ENCODE assay signal across 16 cellular contexts in genomic region chr2:217529271-217529670, GRCh38.
"Had no signal": no experiment of that assay in that cellular context is flagged by ENCODE, and none has a peak within 500 bp of the region (broad histone marks: within the 10 kb centered on the region; RNA-seq: fewer than 3 reads in every experiment).

No MANE protein-coding gene starts in this region.

- DNase-seq: colonic mucosa; cortex of kidney; effector CD8-positive, alpha-beta T cell; foreskin keratinocyte; heart left ventricle; hippocampal formation; left cardiac atrium; left lung; left ventricle myocardium superior; lower lobe of right lung; mesenchymal stem cell; midbrain; naive thymus-derived CD4-positive, alpha-beta T cell had no signal

- H3K36me3 ChIP-seq: colonic mucosa, esophagus muscularis mucosa, gastroesophageal sphincter, heart left ventricle, left lung, lower lobe of right lung had no signal

- H3K27ac ChIP-seq: colonic mucosa, esophagus muscularis mucosa, foreskin keratinocyte, gastroesophageal sphincter, left lung, lower lobe of right lung had no signal

- H3K4me3 Mint-ChIP-seq: dendritic cell treated with granulocyte-macrophage colony-stimulating factor and Interleukin-4, amounts not matched to agents 40 ng/mL and 50 ng/mL, for 4 days; naive thymus-derived CD4-positive, alpha-beta T cell had no signal

- H3K27ac Mint-ChIP-seq: dendritic cell treated with granulocyte-macrophage colony-stimulating factor and Interleukin-4, amounts not matched to agents 40 ng/mL and 50 ng/mL, for 4 days; naive thymus-derived CD4-positive, alpha-beta T cell had no signal

- H3K4me3 ChIP-seq: colonic mucosa, esophagus muscularis mucosa, gastroesophageal sphincter, heart left ventricle, left lung, lower lobe of right lung had no signal

- H3K27me3 ChIP-seq: colonic mucosa, esophagus muscularis mucosa, gastroesophageal sphincter, heart left ventricle, left lung had no signal

- H3K9me3 ChIP-seq: colonic mucosa, esophagus muscularis mucosa, gastroesophageal sphincter, heart left ventricle, left lung, lower lobe of right lung had no signal

- H3K9me3 Mint-ChIP-seq: dendritic cell treated with granulocyte-macrophage colony-stimulating factor and Interleukin-4, amounts not matched to agents 40 ng/mL and 50 ng/mL, for 4 days had no signal

- H3K4me1 ChIP-seq: colonic mucosa, esophagus muscularis mucosa, foreskin keratinocyte, gastroesophageal sphincter, left lung, lower lobe of right lung had no signal
